7 cellular contexts compared by ENCODE assay signal in genomic region chrX:37370499-37371141, GRCh38.
"Had no signal": no experiment of that assay in that cellular context is flagged by ENCODE, and none has a peak within 500 bp of the region (broad histone marks: within the 10 kb centered on the region; RNA-seq: fewer than 3 reads in every experiment).

No MANE protein-coding gene starts in this region.

- H3K4me2 ChIP-seq: GM23338 had no signal

- H2AFZ ChIP-seq: GM23338 had no signal

- DNase-seq: H9, HCEC 1CT, HFFc6 had no signal

- ATAC-seq: GM23338, HepG2, K562 had no signal

- H3K4me3 ChIP-seq: GM23338, K562 had no signal

- H3K27ac ChIP-seq: HL-60 had no signal
